ENCODE assay signal across 32 cellular contexts in genomic region chr10:47349516-47349915, GRCh38. TPM values are rescaled to one million over a fixed set of nuclear protein-coding genes. Genes with fewer than 3 reads are reported as not detected.
"Had no signal": no experiment of that assay in that cellular context is flagged by ENCODE, and none has a peak within 500 bp of the region (broad histone marks: within the 10 kb centered on the region; RNA-seq: fewer than 3 reads in every experiment).

No MANE protein-coding gene starts in this region.

- H3K36me3 ChIP-seq: SJCRH30 had no signal

- H3K27me3 ChIP-seq: SJCRH30 had no signal

- H3K4me2 ChIP-seq: KMS-11 had no signal

- DNase-seq: activated CD4-positive, alpha-beta memory T cell treated with anti-CD3 and anti-CD28 coated beads, Interleukin-2, amount 10 ng/mL, durations not matched to agents 7 days and 5 days; activated CD4-positive, alpha-beta T cell treated with anti-CD3 and anti-CD28 coated beads for 1 hour; activated CD4-positive, alpha-beta T cell treated with anti-CD3 and anti-CD28 coated beads for 48 hours; activated CD8-positive, alpha-beta memory T cell treated with anti-CD3 and anti-CD28 coated beads for 24 hours; activated CD8-positive, alpha-beta memory T cell treated with anti-CD3 and anti-CD28 coated beads, Interleukin-2, amount 10 ng/mL, durations not matched to agents 7 days and 5 days; activated CD8-positive, alpha-beta memory T cell treated with anti-CD3 and anti-CD28 coated beads, Interleukin-2, amount 50 U/mL, for 48 hours; activated gamma-delta T cell; activated naive CD4-positive, alpha-beta T cell treated with Interleukin-2 at 50 U/mL for 16 hours; activated naive CD8-positive, alpha-beta T cell treated with anti-CD3 and anti-CD28 coated beads, Interleukin-2, amount 50 U/mL, for 24 hours; activated T-cell treated with anti-CD3 and anti-CD28 coated beads, Interleukin-2, amount 50 U/mL, for 48 hours; anterior cingulate cortex; central memory CD4-positive, alpha-beta T cell; MM.1S; MV-4-11; NCI-H1092; NCI-H1436 treated with DMSO at 0.1 percent for 48 hours; NCI-H1694 treated with DMSO at 0.1 percent for 48 hours; NCI-H2029; NCI-H2171; NCI-H510A; NCI-H526; NCI-H748 treated with DMSO at 0.1 percent for 48 hours; NK-92 treated with Interleukin-12 subunit alpha and Interleukin-12 subunit beta, amount 100 ng/mL, for 24 hours; SHP77; SJCRH30 had no signal

- H3K9me3 ChIP-seq: SJCRH30 had no signal

- H3K9ac ChIP-seq: KMS-11 had no signal

- H3K27ac ChIP-seq: KMS-11, SJCRH30, SK-N-MC had no signal

- FAIRE-seq: bronchial epithelial cell, TTC549 had no signal

- ATAC-seq: activated CD8-positive, alpha-beta memory T cell treated with anti-CD3 and anti-CD28 coated beads, Interleukin-2, amount 10 ng/mL, durations not matched to agents 7 days and 5 days; activated naive CD8-positive, alpha-beta T cell treated with anti-CD3 and anti-CD28 coated beads, Interleukin-2, amount 50 U/mL, for 24 hours; WTC11 had no signal

- H3K4me1 ChIP-seq: SJCRH30 had no signal

- H3K4me3 ChIP-seq: SJCRH30, SK-N-MC had no signal

RNA-seq across cellular contexts. Expression of gene RBP3, which starts 1.4 kb away (rescaled TPM):
- total RNA-seq: activated CD4-positive, alpha-beta memory T cell treated with anti-CD3 and anti-CD28 coated beads, Interleukin-2, amount 10 ng/mL, durations not matched to agents 7 days and 5 days; activated CD8-positive, alpha-beta memory T cell treated with anti-CD3 and anti-CD28 coated beads, Interleukin-2, amount 10 ng/mL, durations not matched to agents 7 days and 5 days; bronchial epithelial cell; cerebellum; LHCN-M2; SJCRH30; WTC11 had no signal

RNA-seq across cellular contexts. Expression of gene GDF2, which starts 27.3 kb away (rescaled TPM):
- total RNA-seq: activated CD4-positive, alpha-beta memory T cell treated with anti-CD3 and anti-CD28 coated beads, Interleukin-2, amount 10 ng/mL, durations not matched to agents 7 days and 5 days; activated CD8-positive, alpha-beta memory T cell treated with anti-CD3 and anti-CD28 coated beads, Interleukin-2, amount 10 ng/mL, durations not matched to agents 7 days and 5 days; bronchial epithelial cell; cerebellum; LHCN-M2; SJCRH30; WTC11 had no signal

RNA-seq across cellular contexts. Expression of gene GDF10, which starts 49.5 kb away (rescaled TPM):
- total RNA-seq: activated CD4-positive, alpha-beta memory T cell treated with anti-CD3 and anti-CD28 coated beads, Interleukin-2, amount 10 ng/mL, durations not matched to agents 7 days and 5 days; bronchial epithelial cell; LHCN-M2; SJCRH30 had no signal
